9 cellular contexts compared by ENCODE assay signal in the genomic region with DNA sequence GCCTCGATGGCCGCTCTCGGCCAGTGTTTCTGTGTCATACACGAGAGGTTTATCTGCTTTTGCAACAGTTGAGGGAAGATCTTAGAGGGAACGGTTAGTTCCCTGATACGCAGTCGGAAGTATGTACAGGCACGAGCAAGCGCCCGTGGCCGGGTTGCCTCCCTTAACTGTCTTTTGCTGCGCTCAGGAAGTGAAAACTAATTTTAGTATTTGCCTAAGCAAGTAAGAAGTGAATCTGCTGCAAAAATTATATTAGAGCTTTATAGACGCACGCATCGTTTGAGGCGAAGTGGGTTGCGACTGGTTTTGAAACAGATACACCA. TPM values are rescaled to one million over a fixed set of nuclear protein-coding genes. Genes with fewer than 3 reads are reported as not detected.
A peak's percentile ranks its signal among the peaks of the same experiment; 100 is the strongest.
DNase-seq lines count a peak whose midpoint lies in the region; ATAC-seq, FAIRE-seq and TF ChIP-seq lines count a peak whose summit lies in the region.
"Had no signal": no experiment of that assay in that cellular context is flagged by ENCODE, and none has a peak within 500 bp of the region (broad histone marks: within the 10 kb centered on the region; RNA-seq: fewer than 3 reads in every experiment).

No MANE protein-coding gene starts in this region.

- H3K4me1 ChIP-seq in OCI-LY3 (ENCODE audit: low read length) (peaks cover 48% of the 10 kb centered on the region), ascending aorta (no peaks in the 10 kb centered on the region)

- DNase-seq in NCI-H82 (lab: John Stamatoyannopoulos, UW), result peak; percentile 27
- no peak for DNase-seq in NCI-H82 treated with DMSO at 0.1 percent for 48 hours (lab: John Stamatoyannopoulos, UW; ENCODE audit: unreplicated experiment)
- DNase-seq in ascending aorta (ENCODE audit: low spot score in 2 of 2), result no peak
- peak in 1 of 3 donors; percentile 31 for DNase-seq in immature natural killer cell
- DNase-seq in stimulated activated effector memory CD8-positive, alpha-beta T cell treated with anti-CD3 and anti-CD28 coated beads, Interleukin-12 subunit alpha, Interleukin-12 subunit beta, amount 100 ng/mL, for 72 hours (ENCODE audit: low spot score in 2 of 2), result no peak
- DNase-seq in urothelium cell line (ENCODE audit: low spot score), result no peak

- H3K36me3 Mint-ChIP-seq in immature natural killer cell, result no peaks in the 10 kb centered on the region
- no peaks in the 10 kb centered on the region for H3K36me3 Mint-ChIP-seq in stimulated activated effector memory CD8-positive, alpha-beta T cell treated with anti-CD3 and anti-CD28 coated beads, Interleukin-12 subunit alpha, Interleukin-12 subunit beta, amount 100 ng/mL, for 72 hours

- intact Hi-C loops in ascending aorta (cut with DNase I), result loop anchor here (2.0 to 10.0 kb wide), 2 partner anchors 60 to 614 kb away; no protein-coding TSS in a partner anchor

- peaks cover 39% of the 10 kb centered on the region; the same call in 1 of the 2 replicates for H4K20me1 ChIP-seq in OCI-LY3 (ENCODE audit: insufficient read depth, low read length)

- H3K9ac ChIP-seq in OCI-LY3 (ENCODE audit: low read length), result peak overlapping the region; percentile 66

- peak overlapping the region; percentile 82 to 88 (median 84) for H3K4me3 Mint-ChIP-seq in immature natural killer cell
- peak overlapping the region; percentile 69 for H3K4me3 Mint-ChIP-seq in stimulated activated effector memory CD8-positive, alpha-beta T cell treated with anti-CD3 and anti-CD28 coated beads, Interleukin-12 subunit alpha, Interleukin-12 subunit beta, amount 100 ng/mL, for 72 hours

- H3K27me3 ChIP-seq in OCI-LY3 (ENCODE audit: low read depth, low read length) (peaks cover 15% of the 10 kb centered on the region), ascending aorta (no peaks in the 10 kb centered on the region)

- H3K4me3 ChIP-seq in OCI-LY3 (ENCODE audit: low read length), result peak overlapping the region; percentile 83
- peak overlapping the region; percentile 55 to 74 for H3K4me3 ChIP-seq in ascending aorta

- H3K9me3 ChIP-seq in OCI-LY3 (ENCODE audit: insufficient read depth, low read length) (no peaks in the 10 kb centered on the region), ascending aorta (no peaks in the 10 kb centered on the region)

- H3K36me3 ChIP-seq in OCI-LY3 (replicated peaks; ENCODE audit: low read depth, low read length) (no peaks in the 10 kb centered on the region), ascending aorta (no peaks in the 10 kb centered on the region)

- TF ChIP-seq CTCF in OCI-LY3 (IDR thresholded peaks at IDR 0.05; ENCODE audit: low read depth, low read length) (no peak), ascending aorta (IDR thresholded peaks at IDR 0.05) (no peak)

- no peak overlapping the region; the same call in 1 of the 2 replicates for H2AFZ ChIP-seq in OCI-LY3 (ENCODE audit: low read depth, low read length)

- H3K27ac Mint-ChIP-seq in immature natural killer cell, result peak overlapping the region in 5 of 6 donors; percentile 17 to 81 (median 53)
- H3K27ac Mint-ChIP-seq in stimulated activated effector memory CD8-positive, alpha-beta T cell treated with anti-CD3 and anti-CD28 coated beads, Interleukin-12 subunit alpha, Interleukin-12 subunit beta, amount 100 ng/mL, for 72 hours, result peak overlapping the region; percentile 56

- H3K4me2 ChIP-seq in OCI-LY3 (ENCODE audit: low read length), result peak overlapping the region; percentile 92

- ATAC-seq in HG02870 (IDR thresholded peaks at IDR 0.05; ENCODE audit: unreplicated experiment), result peak; percentile 20
- ATAC-seq in stimulated activated effector memory CD8-positive, alpha-beta T cell treated with anti-CD3 and anti-CD28 coated beads, Interleukin-12 subunit alpha, Interleukin-12 subunit beta, amount 100 ng/mL, for 72 hours, result peak; percentile 49

- no peaks in the 10 kb centered on the region for H3K9me3 Mint-ChIP-seq in immature natural killer cell
- H3K9me3 Mint-ChIP-seq in stimulated activated effector memory CD8-positive, alpha-beta T cell treated with anti-CD3 and anti-CD28 coated beads, Interleukin-12 subunit alpha, Interleukin-12 subunit beta, amount 100 ng/mL, for 72 hours, result no peaks in the 10 kb centered on the region

- no peak for FAIRE-seq in urothelium cell line (lab: Jason Lieb, UNC)
- FAIRE-seq: islet of Langerhans had no signal

- peaks cover 17% of the 10 kb centered on the region for H3K79me2 ChIP-seq in OCI-LY3 (ENCODE audit: low read length)

- peaks cover 10 to 24% (median 10%) of the 10 kb centered on the region in 3 donors for H3K27me3 Mint-ChIP-seq in immature natural killer cell (ENCODE audit: low read depth in 3 of 3)

- H3K27ac ChIP-seq in OCI-LY3 (ENCODE audit: low read length) (peak overlapping the region; percentile 54), ascending aorta (peak overlapping the region; percentile 76 to 84)

- H3K4me1 Mint-ChIP-seq in immature natural killer cell, result peaks cover 34 to 59% of the 10 kb centered on the region in 2 donors
- H3K4me1 Mint-ChIP-seq in stimulated activated effector memory CD8-positive, alpha-beta T cell treated with anti-CD3 and anti-CD28 coated beads, Interleukin-12 subunit alpha, Interleukin-12 subunit beta, amount 100 ng/mL, for 72 hours, result peaks cover 33% of the 10 kb centered on the region

RNA-seq across cellular contexts. Expression of a gene that starts 0.7 kb away (rescaled TPM):
- 7.3 TPM for total RNA-seq in ascending aorta
- polyA plus RNA-seq in immature natural killer cell, result 1 to 10 TPM; 2.9 to 4.9 (median 4.9) TPM
